16 cellular contexts compared by ENCODE assay signal in the genomic region with DNA sequence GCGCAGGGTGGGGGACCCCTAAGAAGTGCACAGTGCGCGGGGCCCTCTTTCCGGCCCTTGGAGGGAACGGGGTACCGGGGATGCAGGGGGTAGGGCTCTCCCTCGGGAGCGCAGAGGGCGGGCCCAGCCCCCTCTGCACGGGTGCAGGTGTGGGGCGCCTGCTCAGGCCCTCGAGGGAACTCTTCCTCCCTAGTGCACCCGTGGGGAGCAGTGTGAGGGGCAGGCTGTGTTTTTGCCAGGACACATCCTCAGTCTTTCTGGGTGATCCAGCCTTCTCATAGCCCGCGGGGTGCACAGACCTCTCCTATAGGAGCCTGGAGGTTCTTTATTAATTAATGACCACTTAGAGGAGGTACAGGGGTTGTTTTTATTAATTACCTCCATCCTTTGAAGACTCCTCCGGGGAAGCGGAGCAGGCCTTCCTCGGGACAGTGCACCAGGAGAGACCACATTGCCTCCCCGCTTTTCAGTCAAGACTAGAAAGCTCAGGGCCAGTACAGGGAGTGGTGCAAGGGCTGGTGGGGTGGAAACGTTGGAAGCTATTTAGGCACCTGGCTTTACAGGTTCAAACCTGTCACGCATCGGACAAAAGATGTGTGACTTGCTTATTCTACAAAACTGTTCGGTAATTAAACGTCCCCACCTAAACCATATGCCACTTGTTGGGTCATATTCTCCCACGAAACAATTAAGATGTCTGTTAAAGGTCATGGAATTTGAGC. TPM values are rescaled to one million over a fixed set of nuclear protein-coding genes. Genes with fewer than 3 reads are reported as not detected.
DNase-seq lines count a peak whose midpoint lies in the region; ATAC-seq and TF ChIP-seq lines count a peak whose summit lies in the region.
"Had no signal": no experiment of that assay in that cellular context is flagged by ENCODE, and none has a peak within 500 bp of the region (broad histone marks: within the 10 kb centered on the region; RNA-seq: fewer than 3 reads in every experiment).

No MANE protein-coding gene starts in this region.

- H3K9me2 ChIP-seq in GM23248 (ENCODE audit: insufficient read depth): no peaks in the 10 kb centered on the region

- H3K4me1 ChIP-seq in thoracic aorta (ENCODE audit: control insufficient read depth in 1 of 2, low read depth in 2 of 2) (peaks cover 0 to 7% of the 10 kb centered on the region in 2 donors), gastrocnemius medialis (no peaks in the 10 kb centered on the region), GM23248 (ENCODE audit: insufficient read depth) (no peaks in the 10 kb centered on the region)

- peaks cover 11% of the 10 kb centered on the region for H3K27me3 ChIP-seq in thoracic aorta (replicated peaks; ENCODE audit: insufficient read depth)
- peaks cover 33 to 35% (median 34%) of the 10 kb centered on the region in 3 donors for H3K27me3 ChIP-seq in gastrocnemius medialis
- peaks cover 62% of the 10 kb centered on the region for H3K27me3 ChIP-seq in GM23248 (replicated peaks; ENCODE audit: insufficient read depth)
- H3K27me3 ChIP-seq: ovary had no signal

- in situ Hi-C loops in gastrocnemius medialis (cut with MboI; ENCODE audit: low sequenced_read_pairs in 4 of 4) (no loop called here), GM23248 (cut with MboI) (no loop called here)

- H2AFZ ChIP-seq in GM23248: no peak overlapping the region

- TF ChIP-seq CTCF in thoracic aorta (IDR thresholded peaks at IDR 0.05): no peak
- no peak for TF ChIP-seq CTCF in gastrocnemius medialis (IDR thresholded peaks at IDR 0.05 in 4 of 5, conservative IDR thresholded peaks at IDR 0.05 in 1 of 5)

- CTCF ChIA-PET in activated naive CD4-positive, alpha-beta T cell treated with anti-CD3 and anti-CD28 coated beads for 36 hours (lab: Charles Lee): interaction anchor here (1.0 to 1.5 kb wide), 2 partner anchors 10 to 36 kb away, joined by 4 to 6 read pairs; no protein-coding TSS in a partner anchor

- no peak overlapping the region for H3K27ac Mint-ChIP-seq in activated naive CD4-positive, alpha-beta T cell treated with anti-CD3 and anti-CD28 coated beads for 36 hours
- no peak overlapping the region for H3K27ac Mint-ChIP-seq in activated naive CD8-positive, alpha-beta T cell treated with anti-CD3 and anti-CD28 coated beads, Interleukin-2, amount 10 ng/mL, durations not matched to agents 7 days and 5 days
- H3K27ac Mint-ChIP-seq: endodermal cell had no signal

- H3K9ac ChIP-seq in GM23248: no peak overlapping the region

- H3K9me3 Mint-ChIP-seq in activated naive CD4-positive, alpha-beta T cell treated with anti-CD3 and anti-CD28 coated beads for 36 hours: no peaks in the 10 kb centered on the region
- no peaks in the 10 kb centered on the region for H3K9me3 Mint-ChIP-seq in activated naive CD8-positive, alpha-beta T cell treated with anti-CD3 and anti-CD28 coated beads, Interleukin-2, amount 10 ng/mL, durations not matched to agents 7 days and 5 days
- H3K9me3 Mint-ChIP-seq: endodermal cell had no signal

- H3K36me3 ChIP-seq in thoracic aorta (no peaks in the 10 kb centered on the region), gastrocnemius medialis (no peaks in the 10 kb centered on the region), GM23248 (ENCODE audit: low read depth) (no peaks in the 10 kb centered on the region)
- H3K36me3 ChIP-seq: ovary, tibial artery had no signal

- H3K4me3 Mint-ChIP-seq in activated naive CD4-positive, alpha-beta T cell treated with anti-CD3 and anti-CD28 coated beads for 36 hours: peak overlapping the region; percentile 2
- H3K4me3 Mint-ChIP-seq in activated naive CD8-positive, alpha-beta T cell treated with anti-CD3 and anti-CD28 coated beads, Interleukin-2, amount 10 ng/mL, durations not matched to agents 7 days and 5 days: peak overlapping the region; percentile 44

- H3K4me2 ChIP-seq in GM23248 (ENCODE audit: unreplicated experiment): no peak overlapping the region

- peak overlapping the region; percentile 49 for H3K4me3 ChIP-seq in thoracic aorta
- peak overlapping the region in 1 of 4 donors; percentile 48 for H3K4me3 ChIP-seq in gastrocnemius medialis
- no peak overlapping the region for H3K4me3 ChIP-seq in GM23248
- H3K4me3 ChIP-seq: ovary had no signal

- intact Hi-C loops in activated naive CD4-positive, alpha-beta T cell treated with anti-CD3 and anti-CD28 coated beads for 36 hours (cut with micrococcal nuclease): no loop called here
- intact Hi-C loops in gastrocnemius medialis (cut with DNase I; ENCODE audit: low total_unique reads): no loop called here

- no peaks in the 10 kb centered on the region for H3F3A ChIP-seq in GM23248 (ENCODE audit: insufficient read depth)

- TF ChIP-seq POLR2A in gastrocnemius medialis (IDR thresholded peaks at IDR 0.05): no peak

- H3K9me3 ChIP-seq in thoracic aorta: no peaks in the 10 kb centered on the region
- no peaks in the 10 kb centered on the region for H3K9me3 ChIP-seq in gastrocnemius medialis
- H3K9me3 ChIP-seq in GM23248 (ENCODE audit: low read depth): no peaks in the 10 kb centered on the region
- H3K9me3 ChIP-seq: ovary, tibial artery had no signal

- H3K36me3 Mint-ChIP-seq in activated naive CD4-positive, alpha-beta T cell treated with anti-CD3 and anti-CD28 coated beads for 36 hours (ENCODE audit: low read depth): no peaks in the 10 kb centered on the region
- no peaks in the 10 kb centered on the region for H3K36me3 Mint-ChIP-seq in activated naive CD8-positive, alpha-beta T cell treated with anti-CD3 and anti-CD28 coated beads, Interleukin-2, amount 10 ng/mL, durations not matched to agents 7 days and 5 days

- H3K79me2 ChIP-seq in GM23248 (ENCODE audit: insufficient read depth): no peaks in the 10 kb centered on the region

- no peaks in the 10 kb centered on the region for H4K20me1 ChIP-seq in GM23248 (ENCODE audit: insufficient read depth)

- POLR2A ChIA-PET in activated naive CD8-positive, alpha-beta T cell treated with anti-CD3 and anti-CD28 coated beads, Interleukin-2, amount 10 ng/mL, durations not matched to agents 7 days and 5 days (lab: Charles Lee): no interaction called here

- no peak for ATAC-seq in activated naive CD8-positive, alpha-beta T cell treated with anti-CD3 and anti-CD28 coated beads, Interleukin-2, amount 10 ng/mL, durations not matched to agents 7 days and 5 days (ENCODE audit: low read depth)
- ATAC-seq in left lobe of liver (peak; percentile 7), thoracic aorta (ENCODE audit: insufficient number of reproducible peaks, low FRiP score, low read depth) (no peak), gastrocnemius medialis (no peak)

- 29 to 35% methylated on average over 23 to 25 of the region's 25 CpGs for WGBS in GM23248 (ENCODE audit: low coverage in 1 of 2, low lambda C conversion rate in 2 of 2, missing lambda C conversion rate in 2 of 2), 2 experiments

- peaks cover 8% of the 10 kb centered on the region for H3K4me1 Mint-ChIP-seq in activated naive CD4-positive, alpha-beta T cell treated with anti-CD3 and anti-CD28 coated beads for 36 hours (ENCODE audit: low read depth)
- H3K4me1 Mint-ChIP-seq in activated naive CD8-positive, alpha-beta T cell treated with anti-CD3 and anti-CD28 coated beads, Interleukin-2, amount 10 ng/mL, durations not matched to agents 7 days and 5 days: peaks cover 12% of the 10 kb centered on the region

- peaks cover 21% of the 10 kb centered on the region for H3K27me3 Mint-ChIP-seq in activated naive CD4-positive, alpha-beta T cell treated with anti-CD3 and anti-CD28 coated beads for 36 hours (ENCODE audit: low read depth)
- H3K27me3 Mint-ChIP-seq in activated naive CD8-positive, alpha-beta T cell treated with anti-CD3 and anti-CD28 coated beads, Interleukin-2, amount 10 ng/mL, durations not matched to agents 7 days and 5 days: peaks cover 23% of the 10 kb centered on the region

- no peak overlapping the region for H3K27ac ChIP-seq in thoracic aorta
- H3K27ac ChIP-seq in gastrocnemius medialis: no peak overlapping the region
- no peak overlapping the region for H3K27ac ChIP-seq in GM23248
- H3K27ac ChIP-seq: ovary, tibial artery had no signal

- no peak for DNase-seq in activated naive CD4-positive, alpha-beta T cell treated with anti-CD3 and anti-CD28 coated beads for 36 hours
- DNase-seq in activated naive CD4-positive, alpha-beta T cell (lab: John Stamatoyannopoulos, UW): no peak
- no peak for DNase-seq in activated naive CD8-positive, alpha-beta T cell treated with anti-CD3 and anti-CD28 coated beads, Interleukin-2, amount 10 ng/mL, durations not matched to agents 7 days and 5 days
- DNase-seq in left lobe of liver (ENCODE audit: low spot score): no peak
- DNase-seq in thoracic aorta (ENCODE audit: low spot score): no peak
- DNase-seq in gastrocnemius medialis: no peak
- DNase-seq in SKM-1 treated with dmso at 0.1 percent for 144 hours (lab: John Stamatoyannopoulos, UW; ENCODE audit: unreplicated experiment): no peak
- DNase-seq in GM23248: no peak
- DNase-seq: activated gamma-delta T cell treated with Interleukin-2 at 50 U/mL for 16 hours, NCI-H2107, ovary, RPMI8226, tibial artery had no signal

RNA-seq across cellular contexts. Expression of gene GJB6, which starts 0.6 kb away (rescaled TPM):
- total RNA-seq in activated naive CD4-positive, alpha-beta T cell treated with anti-CD3 and anti-CD28 coated beads for 36 hours: under 1 TPM; 0.30 to 0.50 TPM
- total RNA-seq in activated naive CD8-positive, alpha-beta T cell treated with anti-CD3 and anti-CD28 coated beads, Interleukin-2, amount 10 ng/mL, durations not matched to agents 7 days and 5 days: 1 to 10 TPM; 5.1 to 6.3 TPM
- total RNA-seq in left lobe of liver (not detected), thoracic aorta (not detected), gastrocnemius medialis (not detected)
- not detected in 2 replicates for total RNA-seq in GM23248 (2014; rRNA removed; shearing (Covaris generic))
- not detected in 2 replicates for polyA plus RNA-seq in GM23248 (2016; fragmentation: Nextera tagmentation; extraction: Ambion mirVana)
- total RNA-seq: endodermal cell, LHCN-M2, ovary had no signal
- polyA plus RNA-seq: AG04450, ovary had no signal

RNA-seq across cellular contexts. Expression of gene GJB2, which starts 40.0 kb away (rescaled TPM):
- total RNA-seq in activated naive CD4-positive, alpha-beta T cell treated with anti-CD3 and anti-CD28 coated beads for 36 hours: under 1 TPM; 0.72 to 0.89 TPM
- under 1 TPM; 0.20 to 0.22 TPM for total RNA-seq in activated naive CD8-positive, alpha-beta T cell treated with anti-CD3 and anti-CD28 coated beads, Interleukin-2, amount 10 ng/mL, durations not matched to agents 7 days and 5 days
- total RNA-seq in left lobe of liver: 30.7 TPM
- 1 to 10 TPM in 1 of 2 donors, under 1 TPM in 1; 0.27 to 1.1 TPM for total RNA-seq in thoracic aorta
- under 1 TPM in 3 of 4 donors, not detected in 1; 0.35 to 0.72 (median 0.36) TPM for total RNA-seq in gastrocnemius medialis
- 0.11 and 0.25 TPM in 2 replicates for total RNA-seq in GM23248 (2014; rRNA removed; shearing (Covaris generic))
- polyA plus RNA-seq in GM23248 (2016; fragmentation: Nextera tagmentation; extraction: Ambion mirVana): 0.16 and 0.20 TPM in 2 replicates

Comparison
In these comparisons a context has a peak if more than half of its experiments do, and no peak if none do; other contexts are left out.
1. RNA of gene GJB2, which starts 40.0 kb away (total RNA-seq): 30.7 TPM in left lobe of liver (single experiment); 0.27 to 1.1 TPM in thoracic aorta, 0.72 to 0.89 TPM in activated naive CD4-positive, alpha-beta T cell treated with anti-CD3 and anti-CD28 coated beads for 36 hours, 0.35 to 0.72 TPM in gastrocnemius medialis, 0.20 to 0.22 TPM in activated naive CD8-positive, alpha-beta T cell treated with anti-CD3 and anti-CD28 coated beads, Interleukin-2, amount 10 ng/mL, durations not matched to agents 7 days and 5 days and 0.11 to 0.25 TPM in GM23248; every median in the first group is over 10 times any median in the second.